ENCODE assay signal across 19 cellular contexts in the genomic region with DNA sequence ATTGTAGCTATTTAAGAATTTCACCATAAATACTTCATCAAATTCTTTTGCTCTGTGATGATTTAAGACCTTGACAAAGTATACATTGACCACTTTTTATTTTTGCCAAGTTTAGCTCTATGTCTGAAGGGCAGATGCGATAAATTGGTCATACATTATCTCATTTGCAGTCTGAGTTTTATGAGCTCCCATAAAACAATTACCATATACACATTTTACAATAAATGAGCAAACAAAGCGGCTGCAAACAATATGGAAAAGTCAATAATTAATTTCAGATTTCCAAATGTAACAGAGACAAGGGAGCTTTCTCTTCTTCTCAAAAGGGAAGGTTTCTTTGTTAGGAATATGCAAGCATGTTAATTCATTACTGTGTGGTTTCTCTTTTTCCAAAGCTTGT. TPM values are rescaled to one million over a fixed set of nuclear protein-coding genes. Genes with fewer than 3 reads are reported as not detected.
"Had no signal": no experiment of that assay in that cellular context is flagged by ENCODE, and none has a peak within 500 bp of the region (broad histone marks: within the 10 kb centered on the region; RNA-seq: fewer than 3 reads in every experiment).

No MANE protein-coding gene starts in this region.

- ATAC-seq: activated T-cell treated with anti-CD3 and anti-CD28 coated beads, Interleukin-2, amount 50 U/mL, for 4 hours; T-helper 17 cell had no signal

- DNase-seq: activated B cell treated with CpG ODN at 0.5 μM for 24 hours; activated CD4-positive, alpha-beta memory T cell treated with anti-CD3 and anti-CD28 coated beads for 36 hours; activated CD4-positive, alpha-beta T cell treated with anti-CD3 and anti-CD28 coated beads, Interleukin-2, amount 10 ng/mL, durations not matched to agents 7 days and 5 days; activated CD8-positive, alpha-beta memory T cell treated with anti-CD3 and anti-CD28 coated beads for 24 hours; activated gamma-delta T cell; activated naive CD4-positive, alpha-beta T cell treated with anti-CD3 and anti-CD28 coated beads for 36 hours; activated T-cell treated with anti-CD3 and anti-CD28 coated beads, Interleukin-2, amount 50 U/mL, for 4 hours; amygdala; cerebellar nuclear complex; NCI-H1048; NCI-H146; NCI-H187 treated with DMSO at 0.1 percent for 48 hours; NCI-H510A treated with DMSO at 0.1 percent for 48 hours; SIG-M5; T-helper 17 cell; T-helper 9 cell had no signal

RNA-seq across cellular contexts. Expression of a gene that starts 6.8 kb away (rescaled TPM):
- total RNA-seq: activated B cell treated with CpG ODN at 0.5 μM for 24 hours; activated CD4-positive, alpha-beta memory T cell treated with anti-CD3 and anti-CD28 coated beads for 36 hours; activated CD4-positive, alpha-beta T cell treated with anti-CD3 and anti-CD28 coated beads, Interleukin-2, amount 10 ng/mL, durations not matched to agents 7 days and 5 days; activated naive CD4-positive, alpha-beta T cell treated with anti-CD3 and anti-CD28 coated beads for 36 hours; activated T-cell treated with anti-CD3 and anti-CD28 coated beads, Interleukin-2, amount 50 U/mL, for 4 hours; cardiac septum; OCI-LY7; RPMI7951; T-helper 17 cell had no signal
